Comparison of ENCODE assay signal across 9 cellular contexts in the genomic region with DNA sequence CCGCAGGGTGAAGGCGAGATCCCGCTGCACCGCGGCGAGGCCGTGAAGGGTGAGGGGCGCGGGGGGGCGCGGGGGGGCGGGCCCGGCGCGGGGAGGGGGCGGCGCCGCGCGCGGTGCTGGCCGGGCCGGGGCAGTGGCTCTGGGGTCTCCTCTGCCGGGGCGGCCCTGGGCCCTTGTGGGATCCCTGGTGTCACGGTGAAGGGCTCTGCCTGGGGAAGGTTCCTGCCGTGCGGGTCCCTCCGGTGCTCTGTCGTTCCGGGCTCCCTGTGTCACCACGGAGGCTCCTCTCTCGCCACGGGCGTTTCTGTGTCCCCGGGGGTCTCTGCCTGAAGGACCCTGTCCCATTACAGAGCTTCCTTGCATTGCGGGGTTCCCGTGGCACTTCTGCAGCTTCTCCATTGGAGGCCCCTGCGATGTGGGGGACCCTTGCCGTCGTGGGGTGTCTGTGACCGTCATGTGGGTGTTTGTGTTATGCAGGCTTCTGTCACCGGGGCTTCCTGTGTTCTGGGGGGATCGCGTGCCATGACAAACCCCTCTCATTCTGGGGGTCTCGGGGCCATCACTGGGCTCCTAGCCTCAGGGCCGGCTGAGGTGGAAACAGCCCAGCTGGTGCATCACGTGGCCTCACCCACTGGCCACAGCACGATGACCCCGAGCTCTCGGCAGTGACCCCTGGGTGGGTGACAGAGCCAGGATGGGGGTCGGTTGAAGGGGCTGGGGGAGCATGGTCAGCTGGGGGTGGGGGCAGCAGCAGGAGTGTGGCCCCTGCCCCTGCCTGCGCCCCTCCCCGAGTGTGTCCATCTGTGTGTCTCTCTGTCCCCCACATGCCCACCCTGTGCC. TPM values are rescaled to one million over a fixed set of nuclear protein-coding genes. Genes with fewer than 3 reads are reported as not detected.
DNase-seq lines count a peak whose midpoint lies in the region; ATAC-seq, FAIRE-seq and TF ChIP-seq lines count a peak whose summit lies in the region.
"Had no signal": no experiment of that assay in that cellular context is flagged by ENCODE, and none has a peak within 500 bp of the region (broad histone marks: within the 10 kb centered on the region; RNA-seq: fewer than 3 reads in every experiment).

No MANE protein-coding gene starts in this region.

- peaks cover 18% of the 10 kb centered on the region for H3K9me3 Mint-ChIP-seq in glutamatergic neuron (ENCODE audit: unreplicated experiment)
- H3K9me3 Mint-ChIP-seq: activated naive CD8-positive, alpha-beta T cell treated with anti-CD3 and anti-CD28 coated beads, Interleukin-2, amount 10 ng/mL, durations not matched to agents 7 days and 5 days had no signal

- H3K27ac Mint-ChIP-seq in glutamatergic neuron (ENCODE audit: unreplicated experiment): peak overlapping the region; percentile 84
- H3K27ac Mint-ChIP-seq: activated naive CD8-positive, alpha-beta T cell treated with anti-CD3 and anti-CD28 coated beads, Interleukin-2, amount 10 ng/mL, durations not matched to agents 7 days and 5 days had no signal

- no peak overlapping the region for H3K9ac ChIP-seq in parathyroid adenoma

- ATAC-seq in RWPE2 (ENCODE audit: low read depth) (no peak), GM21360 (IDR thresholded peaks at IDR 0.05; ENCODE audit: unreplicated experiment) (no peak)

- H3K27me3 Mint-ChIP-seq in glutamatergic neuron (ENCODE audit: unreplicated experiment): peaks cover 6% of the 10 kb centered on the region

- H3K9me3 ChIP-seq in RWPE2 (ENCODE audit: severe bottlenecking) (no peaks in the 10 kb centered on the region), parathyroid adenoma (ENCODE audit: control insufficient read depth, low read length) (no peaks in the 10 kb centered on the region)

- peaks cover 6% of the 10 kb centered on the region for H3K36me3 Mint-ChIP-seq in glutamatergic neuron (ENCODE audit: unreplicated experiment)
- H3K36me3 Mint-ChIP-seq: activated naive CD8-positive, alpha-beta T cell treated with anti-CD3 and anti-CD28 coated beads, Interleukin-2, amount 10 ng/mL, durations not matched to agents 7 days and 5 days had no signal

- no peak for FAIRE-seq in HTR-8/SVneo (lab: Jason Lieb, UNC)

- no peak overlapping the region for H2AFZ ChIP-seq in parathyroid adenoma

- H3K4me1 ChIP-seq in RWPE2 (ENCODE audit: insufficient read depth, poor library complexity, severe bottlenecking) (no peaks in the 10 kb centered on the region), parathyroid adenoma (no peaks in the 10 kb centered on the region)

- H3K36me3 ChIP-seq in RWPE2 (ENCODE audit: low read depth) (no peaks in the 10 kb centered on the region), parathyroid adenoma (ENCODE audit: control insufficient read depth, insufficient read depth, low read length) (no peaks in the 10 kb centered on the region)

- TF ChIP-seq CTCF in AG09309 (IDR thresholded peaks at IDR 0.05; ENCODE audit: control insufficient read depth, insufficient read depth, low read depth, low read length, missing control alignments) (no peak), RWPE2 (IDR thresholded peaks at IDR 0.05; ENCODE audit: poor library complexity, severe bottlenecking) (no peak), glutamatergic neuron (IDR thresholded peaks at IDR 0.05; ENCODE audit: partially characterized antibody, unreplicated experiment) (no peak), parathyroid adenoma (IDR thresholded peaks at IDR 0.05) (no peak)

- H3K27ac ChIP-seq in RWPE2 (ENCODE audit: poor library complexity, severe bottlenecking) (no peak overlapping the region), parathyroid adenoma (no peak overlapping the region)

- H3K79me2 ChIP-seq in parathyroid adenoma: no peaks in the 10 kb centered on the region

- peak overlapping the region; percentile 45 for H3K4me3 ChIP-seq in AG09309 (ENCODE audit: control insufficient read depth, low read depth, low read length)
- H3K4me3 ChIP-seq in RWPE2 (ENCODE audit: severe bottlenecking): peak overlapping the region; percentile 35
- no peak overlapping the region for H3K4me3 ChIP-seq in parathyroid adenoma (ENCODE audit: low read depth, low read length)

- peak overlapping the region; percentile 89 for H3K4me3 Mint-ChIP-seq in glutamatergic neuron (ENCODE audit: unreplicated experiment)
- H3K4me3 Mint-ChIP-seq: activated naive CD8-positive, alpha-beta T cell treated with anti-CD3 and anti-CD28 coated beads, Interleukin-2, amount 10 ng/mL, durations not matched to agents 7 days and 5 days had no signal

- no peak for DNase-seq in AG09309 (ENCODE audit: low read depth)
- DNase-seq in RWPE2 (ENCODE audit: low spot score): peak; percentile 39
- peak; percentile 32 for DNase-seq in glutamatergic neuron
- no peak for DNase-seq in hypothalamus (lab: John Stamatoyannopoulos, UW)
- no peak for DNase-seq in HTR-8/SVneo (ENCODE audit: insufficient read length, low spot score)
- DNase-seq in GF-D8 (lab: John Stamatoyannopoulos, UW): no peak
- DNase-seq: activated naive CD8-positive, alpha-beta T cell treated with anti-CD3 and anti-CD28 coated beads, Interleukin-2, amount 10 ng/mL, durations not matched to agents 7 days and 5 days had no signal

- H3K4me2 ChIP-seq in parathyroid adenoma (ENCODE audit: low read length): peak overlapping the region; percentile 76

- H3K27me3 ChIP-seq in RWPE2 (ENCODE audit: insufficient read depth, poor library complexity, severe bottlenecking): no peaks in the 10 kb centered on the region
- H3K27me3 ChIP-seq in parathyroid adenoma (ENCODE audit: control insufficient read depth, insufficient read depth, low read length): no peaks in the 10 kb centered on the region

- peaks cover 21% of the 10 kb centered on the region for H3K4me1 Mint-ChIP-seq in glutamatergic neuron (ENCODE audit: low read depth, unreplicated experiment)

RNA-seq across cellular contexts. Expression of a gene that starts 25.3 kb away (rescaled TPM):
- 20.4 TPM for total RNA-seq in glutamatergic neuron (ENCODE audit: unreplicated experiment)

RNA-seq across cellular contexts. Expression of a gene that starts 40.1 kb away (rescaled TPM):
- not detected for total RNA-seq in glutamatergic neuron (ENCODE audit: unreplicated experiment)
- total RNA-seq: activated naive CD8-positive, alpha-beta T cell treated with anti-CD3 and anti-CD28 coated beads, Interleukin-2, amount 10 ng/mL, durations not matched to agents 7 days and 5 days had no signal

Comparison
In these comparisons a context has a peak if more than half of its experiments do, and no peak if none do; other contexts are left out.
1. DNase-seq: peak in RWPE2 (single experiment) and glutamatergic neuron (single experiment); none in AG09309 (single experiment), hypothalamus (0 of 51), HTR-8/SVneo (single experiment) and GF-D8 (single experiment).